9 cellular contexts compared by ENCODE assay signal in the genomic region with DNA sequence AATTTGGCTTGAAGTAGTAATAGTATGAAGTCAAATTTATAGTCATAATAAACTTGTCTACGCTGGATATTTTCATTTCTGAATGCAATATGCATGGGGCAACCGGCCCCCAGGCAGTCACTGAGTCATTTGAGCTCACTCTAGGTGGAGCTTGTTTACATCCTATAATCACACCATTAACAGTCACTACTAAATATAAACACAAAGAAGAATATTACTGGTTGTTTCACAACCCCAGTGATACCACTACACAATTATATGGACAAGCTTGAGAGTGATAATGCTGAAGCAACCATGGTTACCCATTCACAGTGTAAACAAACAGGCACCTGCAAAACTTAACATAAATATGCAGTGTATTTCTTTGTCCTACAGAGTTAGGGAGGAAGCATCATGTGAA.
A peak's percentile ranks its signal among the peaks of the same experiment; 100 is the strongest.
DNase-seq lines count a peak whose midpoint lies in the region; FAIRE-seq and TF ChIP-seq lines count a peak whose summit lies in the region.
"Had no signal": no experiment of that assay in that cellular context is flagged by ENCODE, and none has a peak within 500 bp of the region (broad histone marks: within the 10 kb centered on the region; RNA-seq: fewer than 3 reads in every experiment).

No MANE protein-coding gene starts in this region.

- TF ChIP-seq CTCF in epithelial cell of esophagus (IDR thresholded peaks at IDR 0.05; ENCODE audit: insufficient read depth, low read depth, low read length, missing control alignments) (no peak), uterus (IDR thresholded peaks at IDR 0.05) (no peak)

- no peak overlapping the region for H3K4me3 ChIP-seq in epithelial cell of esophagus (ENCODE audit: low read length)
- no peak overlapping the region for H3K4me3 ChIP-seq in uterus

- no peaks in the 10 kb centered on the region for H3K4me1 Mint-ChIP-seq in activated T-helper 1 cell treated with anti-CD3 and anti-CD28 coated beads, Interleukin-12 subunit alpha, Interleukin-12 subunit beta, Interleukin-2, Interleukin-4 antibody, amounts not matched to agents 30 ng/mL and 10 ng/mL and 1 ng/mL, durations not matched to agents 14 hours and 24 hours and 36 hours (ENCODE audit: low read depth)

- H3K9me3 ChIP-seq in uterus: no peaks in the 10 kb centered on the region

- no peaks in the 10 kb centered on the region for H3K4me1 ChIP-seq in uterus

- peaks cover 2% of the 10 kb centered on the region for H3K36me3 Mint-ChIP-seq in activated T-helper 1 cell treated with anti-CD3 and anti-CD28 coated beads, Interleukin-12 subunit alpha, Interleukin-12 subunit beta, Interleukin-2, Interleukin-4 antibody, amounts not matched to agents 30 ng/mL and 10 ng/mL and 1 ng/mL, durations not matched to agents 14 hours and 24 hours and 36 hours (ENCODE audit: low read depth)

- no peaks in the 10 kb centered on the region for H3K36me3 ChIP-seq in uterus

- no peaks in the 10 kb centered on the region for H3K27me3 Mint-ChIP-seq in activated T-helper 1 cell treated with anti-CD3 and anti-CD28 coated beads, Interleukin-12 subunit alpha, Interleukin-12 subunit beta, Interleukin-2, Interleukin-4 antibody, amounts not matched to agents 30 ng/mL and 10 ng/mL and 1 ng/mL, durations not matched to agents 14 hours and 24 hours and 36 hours (ENCODE audit: insufficient read depth)

- no peak overlapping the region for H3K27ac ChIP-seq in uterus

- H3K27ac Mint-ChIP-seq in activated T-helper 1 cell treated with anti-CD3 and anti-CD28 coated beads, Interleukin-12 subunit alpha, Interleukin-12 subunit beta, Interleukin-2, Interleukin-4 antibody, amounts not matched to agents 30 ng/mL and 10 ng/mL and 1 ng/mL, durations not matched to agents 14 hours and 24 hours and 36 hours: no peak overlapping the region

- intact Hi-C loops in activated T-helper 1 cell treated with anti-CD3 and anti-CD28 coated beads, Interleukin-12 subunit alpha, Interleukin-12 subunit beta, Interleukin-2, Interleukin-4 antibody, amounts not matched to agents 30 ng/mL and 10 ng/mL and 1 ng/mL, durations not matched to agents 14 hours and 24 hours and 36 hours (cut with micrococcal nuclease): no loop called here
- intact Hi-C loops in uterus (cut with DNase I; ENCODE audit: low total_unique reads): no loop called here

- no peaks in the 10 kb centered on the region for H3K9me3 Mint-ChIP-seq in activated T-helper 1 cell treated with anti-CD3 and anti-CD28 coated beads, Interleukin-12 subunit alpha, Interleukin-12 subunit beta, Interleukin-2, Interleukin-4 antibody, amounts not matched to agents 30 ng/mL and 10 ng/mL and 1 ng/mL, durations not matched to agents 14 hours and 24 hours and 36 hours

- no peak overlapping the region for H3K4me3 Mint-ChIP-seq in activated T-helper 1 cell treated with anti-CD3 and anti-CD28 coated beads, Interleukin-12 subunit alpha, Interleukin-12 subunit beta, Interleukin-2, Interleukin-4 antibody, amounts not matched to agents 30 ng/mL and 10 ng/mL and 1 ng/mL, durations not matched to agents 14 hours and 24 hours and 36 hours

- no peak for DNase-seq in GM18507 (ENCODE audit: extremely low spot score, insufficient read length, low read depth)
- DNase-seq in HCEC 1CT: peak; percentile 83
- DNase-seq in NCI-H1105 treated with DMSO at 0.1 percent for 48 hours (lab: John Stamatoyannopoulos, UW): peak; percentile 71
- peak; percentile 96 for DNase-seq in epithelial cell of esophagus (ENCODE audit: low read depth)
- no peak for DNase-seq in SKM-1 (lab: John Stamatoyannopoulos, UW; ENCODE audit: unreplicated experiment)
- no peak for DNase-seq in activated T-helper 1 cell treated with anti-CD3 and anti-CD28 coated beads, Interleukin-12 subunit alpha, Interleukin-12 subunit beta, Interleukin-2, Interleukin-4 antibody, amounts not matched to agents 30 ng/mL and 10 ng/mL and 1 ng/mL, durations not matched to agents 14 hours and 24 hours and 36 hours (ENCODE audit: low spot score)
- no peak for DNase-seq in uterus
- DNase-seq in stimulated activated CD8-positive, alpha-beta memory T cell treated with anti-CD3 and anti-CD28 coated beads, Interleukin-4, amount 100 ng/mL, for 48 hours: no peak
- DNase-seq: head of caudate nucleus had no signal

- no peak for TF ChIP-seq POLR2A in uterus (IDR thresholded peaks at IDR 0.05)

- H3K27me3 ChIP-seq in uterus: no peaks in the 10 kb centered on the region

- FAIRE-seq in GM18507 (lab: Jason Lieb, UNC): peak; percentile 65

Comparison
In these comparisons a context has a peak if more than half of its experiments do, and no peak if none do; other contexts are left out.
1. DNase-seq: peak in HCEC 1CT (single experiment), NCI-H1105 treated with DMSO at 0.1 percent for 48 hours (single experiment) and epithelial cell of esophagus (single experiment); none in GM18507 (single experiment), SKM-1 (single experiment), activated T-helper 1 cell treated with anti-CD3 and anti-CD28 coated beads, Interleukin-12 subunit alpha, Interleukin-12 subunit beta, Interleukin-2, Interleukin-4 antibody, amounts not matched to agents 30 ng/mL and 10 ng/mL and 1 ng/mL, durations not matched to agents 14 hours and 24 hours and 36 hours (single experiment), uterus (0 of 2) and stimulated activated CD8-positive, alpha-beta memory T cell treated with anti-CD3 and anti-CD28 coated beads, Interleukin-4, amount 100 ng/mL, for 48 hours (single experiment).